9 cellular contexts compared by ENCODE assay signal in the genomic region with DNA sequence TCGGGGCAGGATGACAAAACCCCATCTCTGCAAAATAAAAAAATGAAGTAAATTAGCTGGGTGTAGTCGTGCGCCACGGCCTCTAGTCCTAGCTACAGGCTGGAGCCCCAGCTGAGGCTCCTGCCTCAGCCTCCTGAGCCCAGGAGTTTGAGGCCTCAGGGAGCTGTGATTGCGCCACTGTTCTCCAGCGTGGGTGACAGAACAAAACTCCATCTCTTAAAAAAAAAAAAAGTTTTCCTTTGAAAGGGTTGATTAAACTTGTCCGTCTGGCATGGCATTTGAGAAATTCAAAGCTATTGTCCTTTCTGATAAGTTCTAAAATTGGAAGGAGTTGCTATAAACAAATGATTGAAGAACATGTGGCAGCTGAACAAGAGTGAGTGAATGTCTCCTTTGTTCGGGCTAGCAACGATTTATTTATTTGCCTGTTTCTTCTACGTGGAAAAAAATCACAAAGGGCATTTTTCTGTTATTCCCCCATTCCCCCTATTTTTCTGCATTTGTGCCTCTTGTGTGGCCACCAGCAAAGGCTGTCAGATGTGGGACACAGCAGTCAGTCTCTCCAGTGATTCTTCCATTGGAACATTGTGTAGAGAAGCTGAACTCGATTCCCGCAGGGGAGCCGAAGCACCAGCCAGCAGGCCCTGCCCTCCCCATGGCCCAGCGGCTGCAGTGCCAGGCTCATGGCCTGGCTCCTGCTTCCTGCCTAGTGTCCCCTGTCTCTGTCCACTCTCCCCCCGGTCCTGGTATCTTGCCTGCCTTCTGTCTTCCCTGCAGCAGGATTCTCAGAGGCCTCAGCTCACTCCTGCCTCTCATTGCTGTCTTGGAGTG. TPM values are rescaled to one million over a fixed set of nuclear protein-coding genes. Genes with fewer than 3 reads are reported as not detected.
DNase-seq lines count a peak whose midpoint lies in the region; ATAC-seq and TF ChIP-seq lines count a peak whose summit lies in the region.
"Had no signal": no experiment of that assay in that cellular context is flagged by ENCODE, and none has a peak within 500 bp of the region (broad histone marks: within the 10 kb centered on the region; RNA-seq: fewer than 3 reads in every experiment).

No MANE protein-coding gene starts in this region.

- no peak for ATAC-seq in CD4-positive, CD25-positive, alpha-beta regulatory T cell (ENCODE audit: low read depth in 2 of 2)
- no peak for ATAC-seq in activated T-helper 17 cell treated with anti-CD3 and anti-CD28 coated beads, Interleukin-2, amount 50 U/mL, for 72 hours (replicated peaks)
- ATAC-seq in gastroesophageal sphincter: no peak
- ATAC-seq in HG03378 (IDR thresholded peaks at IDR 0.05; ENCODE audit: unreplicated experiment): no peak
- ATAC-seq in HG03196 (IDR thresholded peaks at IDR 0.05; ENCODE audit: unreplicated experiment): no peak
- ATAC-seq in HG02970 (IDR thresholded peaks at IDR 0.05; ENCODE audit: low FRiP score, unreplicated experiment): no peak

- TF ChIP-seq EP300 in gastroesophageal sphincter (IDR thresholded peaks at IDR 0.05): no peak

- no peak overlapping the region for H3K4me3 ChIP-seq in CD4-positive, CD25-positive, alpha-beta regulatory T cell (ENCODE audit: low read depth, low read length)
- H3K4me3 ChIP-seq in gastroesophageal sphincter: no peak overlapping the region
- H3K4me3 ChIP-seq: neural progenitor cell had no signal

- H3K27me3 ChIP-seq in CD4-positive, CD25-positive, alpha-beta regulatory T cell (ENCODE audit: control insufficient read depth, insufficient read depth, low read length): no peaks in the 10 kb centered on the region
- no peaks in the 10 kb centered on the region for H3K27me3 ChIP-seq in gastroesophageal sphincter
- H3K27me3 ChIP-seq: neural progenitor cell had no signal

- H3K36me3 Mint-ChIP-seq in CD4-positive, CD25-positive, alpha-beta regulatory T cell: peaks cover 61% of the 10 kb centered on the region
- H3K36me3 Mint-ChIP-seq in activated T-helper 17 cell treated with anti-CD3 and anti-CD28 coated beads, Interleukin-2, amount 50 U/mL, for 72 hours (ENCODE audit: low read depth): peaks cover 100% of the 10 kb centered on the region

- peak overlapping the region; percentile 96 to 97 (median 97) for H3K27ac Mint-ChIP-seq in CD4-positive, CD25-positive, alpha-beta regulatory T cell
- H3K27ac Mint-ChIP-seq in activated T-helper 17 cell treated with anti-CD3 and anti-CD28 coated beads, Interleukin-2, amount 50 U/mL, for 72 hours: peak overlapping the region; percentile 94
- H3K27ac Mint-ChIP-seq: neural progenitor cell had no signal

- DNase-seq in CD4-positive, CD25-positive, alpha-beta regulatory T cell: no peak
- DNase-seq in occipital lobe (lab: John Stamatoyannopoulos, UW) (peak; percentile 69), H4 (ENCODE audit: low spot score) (no peak)

- peak overlapping the region in 3 of 4 donors; percentile 22 to 78 (median 42) for H3K4me3 Mint-ChIP-seq in CD4-positive, CD25-positive, alpha-beta regulatory T cell
- H3K4me3 Mint-ChIP-seq in activated T-helper 17 cell treated with anti-CD3 and anti-CD28 coated beads, Interleukin-2, amount 50 U/mL, for 72 hours: peak overlapping the region; percentile 81
- H3K4me3 Mint-ChIP-seq: neural progenitor cell had no signal

- no peaks in the 10 kb centered on the region for H3K9me3 ChIP-seq in CD4-positive, CD25-positive, alpha-beta regulatory T cell (ENCODE audit: control insufficient read depth in 2 of 2, low read length in 2 of 2)
- no peaks in the 10 kb centered on the region for H3K9me3 ChIP-seq in gastroesophageal sphincter

- TF ChIP-seq CTCF in gastroesophageal sphincter (IDR thresholded peaks at IDR 0.05): no peak

- peaks cover 88% of the 10 kb centered on the region for H3K4me1 ChIP-seq in CD4-positive, CD25-positive, alpha-beta regulatory T cell (ENCODE audit: control insufficient read depth, insufficient read depth, low read length, poor library complexity, severe bottlenecking)
- H3K4me1 ChIP-seq in gastroesophageal sphincter: peaks cover 0 to 16% (median 0%) of the 10 kb centered on the region in 3 donors
- H3K4me1 ChIP-seq: neural progenitor cell had no signal

- H3K4me1 Mint-ChIP-seq in CD4-positive, CD25-positive, alpha-beta regulatory T cell: peaks cover 13 to 91% (median 60%) of the 10 kb centered on the region in 4 donors
- peaks cover 71% of the 10 kb centered on the region for H3K4me1 Mint-ChIP-seq in activated T-helper 17 cell treated with anti-CD3 and anti-CD28 coated beads, Interleukin-2, amount 50 U/mL, for 72 hours
- H3K4me1 Mint-ChIP-seq: neural progenitor cell had no signal

- H3K27me3 Mint-ChIP-seq in CD4-positive, CD25-positive, alpha-beta regulatory T cell: peaks cover 4% of the 10 kb centered on the region
- H3K27me3 Mint-ChIP-seq in activated T-helper 17 cell treated with anti-CD3 and anti-CD28 coated beads, Interleukin-2, amount 50 U/mL, for 72 hours: no peaks in the 10 kb centered on the region

- TF ChIP-seq POLR2A in gastroesophageal sphincter (IDR thresholded peaks at IDR 0.05): no peak

- H3K27ac ChIP-seq in CD4-positive, CD25-positive, alpha-beta regulatory T cell (ENCODE audit: insufficient read depth, low read length, poor library complexity, severe bottlenecking): peak overlapping the region; percentile 83
- H3K27ac ChIP-seq in gastroesophageal sphincter: peak overlapping the region in 3 of 4 donors; percentile 45 to 63 (median 57)
- H3K27ac ChIP-seq: neural progenitor cell had no signal

- peaks cover 70% of the 10 kb centered on the region for H3K36me3 ChIP-seq in CD4-positive, CD25-positive, alpha-beta regulatory T cell (ENCODE audit: control insufficient read depth, insufficient read depth, low read length)
- peaks cover 0 to 99% of the 10 kb centered on the region in 2 donors for H3K36me3 ChIP-seq in gastroesophageal sphincter
- H3K36me3 ChIP-seq: neural progenitor cell had no signal

- WGBS in gastroesophageal sphincter (ENCODE audit: low coverage in 1 of 2), 2 donors: 68 to 82% methylated on average over 10 to 12 of the region's 15 CpGs

- H3K9me3 Mint-ChIP-seq in CD4-positive, CD25-positive, alpha-beta regulatory T cell: no peaks in the 10 kb centered on the region
- no peaks in the 10 kb centered on the region for H3K9me3 Mint-ChIP-seq in activated T-helper 17 cell treated with anti-CD3 and anti-CD28 coated beads, Interleukin-2, amount 50 U/mL, for 72 hours
- H3K9me3 Mint-ChIP-seq: neural progenitor cell had no signal

RNA-seq across cellular contexts. Expression of gene PWP2, which starts 21.5 kb away (rescaled TPM):
- total RNA-seq in CD4-positive, CD25-positive, alpha-beta regulatory T cell: 17.6 TPM
- polyA plus RNA-seq in CD4-positive, CD25-positive, alpha-beta regulatory T cell: 10 to 100 TPM in 1 of 4 donors, 1 to 10 TPM in 1, under 1 TPM in 2; 0.78 to 15.7 (median 4.1) TPM
- 10 to 100 TPM; 40.4 to 42.0 TPM for total RNA-seq in activated T-helper 17 cell treated with anti-CD3 and anti-CD28 coated beads, Interleukin-2, amount 50 U/mL, for 72 hours
- total RNA-seq in gastroesophageal sphincter: 1 to 10 TPM; 3.4 to 9.2 (median 6.1) TPM
- 16.5 TPM for total RNA-seq in occipital lobe
- 11.5 and 32.8 TPM in 2 replicates for total RNA-seq in H4 (2014; rRNA removed; shearing (Covaris generic))

RNA-seq across cellular contexts. Expression of gene GATD3, which starts 47.8 kb away (rescaled TPM):
- total RNA-seq in CD4-positive, CD25-positive, alpha-beta regulatory T cell: 32.1 TPM
- polyA plus RNA-seq in CD4-positive, CD25-positive, alpha-beta regulatory T cell: 10 to 100 TPM in 2 of 4 donors, 1 to 10 TPM in 2; 3.9 to 51.4 (median 27.6) TPM
- 10 to 100 TPM; 65.6 to 77.0 TPM for total RNA-seq in activated T-helper 17 cell treated with anti-CD3 and anti-CD28 coated beads, Interleukin-2, amount 50 U/mL, for 72 hours
- total RNA-seq in gastroesophageal sphincter (10 to 100 TPM in 2 of 4 donors, 1 to 10 TPM in 2; 6.1 to 35.6 (median 9.5) TPM), occipital lobe (31.0 TPM)
- total RNA-seq in H4 (2014; rRNA removed; shearing (Covaris generic)): 8.4 and 11.1 TPM in 2 replicates
